Comparison of ENCODE assay signal across 13 cellular contexts in the genomic region with DNA sequence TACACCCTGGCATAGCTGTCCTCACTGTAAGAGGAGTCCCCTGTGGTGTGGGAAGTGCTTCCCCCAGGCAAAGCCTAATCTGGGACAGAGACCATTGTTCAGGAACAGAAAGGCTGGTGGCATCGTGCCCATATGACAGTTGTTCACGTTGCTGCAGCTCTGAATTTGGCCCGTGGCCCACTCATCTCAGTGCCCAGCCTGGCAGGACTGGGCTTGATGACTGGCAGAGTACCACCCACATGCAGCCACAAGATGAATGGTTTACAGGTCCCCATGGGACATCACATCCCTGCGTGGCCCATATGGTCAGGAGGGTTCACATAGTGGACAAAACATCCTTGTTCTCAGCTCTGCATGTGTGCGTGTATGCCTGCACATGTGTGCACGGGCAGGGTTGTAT. TPM values are rescaled to one million over a fixed set of nuclear protein-coding genes. Genes with fewer than 3 reads are reported as not detected.
DNase-seq lines count a peak whose midpoint lies in the region; ATAC-seq and TF ChIP-seq lines count a peak whose summit lies in the region.
"Had no signal": no experiment of that assay in that cellular context is flagged by ENCODE, and none has a peak within 500 bp of the region (broad histone marks: within the 10 kb centered on the region; RNA-seq: fewer than 3 reads in every experiment).

No MANE protein-coding gene starts in this region.

- no peak overlapping the region for H3T11ph ChIP-seq in H9 (ENCODE audit: low read length)

- H2BK20ac ChIP-seq in H9 (ENCODE audit: low read depth, low read length, poor library complexity, severe bottlenecking) = no peak overlapping the region

- H3K9ac ChIP-seq in H9 (ENCODE audit: extremely low read depth, insufficient read length, low read length) = no peak overlapping the region

- no peak overlapping the region for H3K14ac ChIP-seq in H9 (ENCODE audit: insufficient read depth, low read length)

- H3K56ac ChIP-seq in H9 (ENCODE audit: insufficient read length, low read depth, low read length) = no peak overlapping the region

- no peak overlapping the region for H4K8ac ChIP-seq in H9 (replicated peaks; ENCODE audit: insufficient read length, low read depth, low read length)

- no peak overlapping the region for H4K91ac ChIP-seq in H9 (ENCODE audit: insufficient read length, low read depth, low read length)

- no CpG with 5 or more reads among the region's 6 CpGs for WGBS in H9 (ENCODE audit: extremely low coverage, insufficient read length, low lambda C conversion rate)

- no peak overlapping the region for H2BK12ac ChIP-seq in H9 (ENCODE audit: insufficient read length, low read depth, low read length)

- H3K79me2 ChIP-seq in H9 (ENCODE audit: insufficient read depth, low read length) = peaks cover 1% of the 10 kb centered on the region; the same call in 1 of the 2 replicates

- no peak overlapping the region for H3K27ac Mint-ChIP-seq in H9

- H2BK120ac ChIP-seq in H9 (ENCODE audit: low read depth, low read length, poor library complexity, severe bottlenecking) = no peak overlapping the region

- no peak overlapping the region for H3K23ac ChIP-seq in H9 (ENCODE audit: insufficient read length, low read depth, low read length)

- peaks cover 12 to 21% of the 10 kb centered on the region in 2 experiments; a peak in 3 of 4 replicates for H3K4me1 Mint-ChIP-seq in H9
- H3K4me1 Mint-ChIP-seq: IgD-negative memory B cell had no signal

- no peaks in the 10 kb centered on the region for H3K36me3 Mint-ChIP-seq in H9 (ENCODE audit: insufficient read depth in 1 of 3, low read depth in 3 of 3)

- no peak overlapping the region for H2BK15ac ChIP-seq in H9 (ENCODE audit: low read depth, low read length)

- no peaks in the 10 kb centered on the region for H3K23me2 ChIP-seq in H9 (ENCODE audit: insufficient read length, low read depth, low read length, poor library complexity, severe bottlenecking)

- no peaks in the 10 kb centered on the region for H4K20me1 ChIP-seq in H9 (ENCODE audit: control insufficient read depth, insufficient read depth, insufficient read length)

- TF ChIP-seq CTCF in BE2C (IDR thresholded peaks at IDR 0.05; ENCODE audit: low read depth, low read length) (no peak), H9 (conservative IDR thresholded peaks at IDR 0.05) (no peak), coronary artery (IDR thresholded peaks at IDR 0.05) (no peak), foreskin keratinocyte (conservative IDR thresholded peaks at IDR 0.05) (no peak)

- H3K4ac ChIP-seq in H9 (ENCODE audit: low read depth, low read length) = no peak overlapping the region

- H3K9me3 ChIP-seq in BE2C (no peaks in the 10 kb centered on the region), H9 (ENCODE audit: control insufficient read depth, low read depth, low read length) (no peaks in the 10 kb centered on the region)
- H3K9me3 ChIP-seq: Peyer's patch had no signal

- no peak overlapping the region for H2AFZ ChIP-seq in H9 (ENCODE audit: low read length)

- H4K5ac ChIP-seq in H9 (ENCODE audit: insufficient read length, low read depth, low read length) = no peak overlapping the region

- H3K79me1 ChIP-seq in H9 (ENCODE audit: insufficient read depth, low read depth, low read length, poor library complexity, severe bottlenecking) = no peaks in the 10 kb centered on the region

- no peak overlapping the region for H2AK5ac ChIP-seq in H9 (ENCODE audit: insufficient read length, low read length)

- no peak overlapping the region for H3K18ac ChIP-seq in H9 (ENCODE audit: insufficient read length, low read depth, low read length)

- H3K27me3 ChIP-seq in BE2C = no peaks in the 10 kb centered on the region
- H3K27me3 ChIP-seq in H9 (ENCODE audit: insufficient read depth, low read length) = no peaks in the 10 kb centered on the region; the same call in 1 of the 2 replicates
- peaks cover 76% of the 10 kb centered on the region for H3K27me3 ChIP-seq in foreskin keratinocyte
- H3K27me3 ChIP-seq: Peyer's patch had no signal

- ATAC-seq in GM21423 (IDR thresholded peaks at IDR 0.05; ENCODE audit: unreplicated experiment) (no peak), foreskin keratinocyte (no peak)

- H3K36me3 ChIP-seq in BE2C = no peaks in the 10 kb centered on the region
- H3K36me3 ChIP-seq: Peyer's patch had no signal

- H2BK5ac ChIP-seq in H9 (ENCODE audit: insufficient read length, low read length) = no peak overlapping the region

- no peak overlapping the region for H3K27ac ChIP-seq in H9 (ENCODE audit: insufficient read length, low read depth, low read length)
- H3K27ac ChIP-seq in coronary artery = no peak overlapping the region
- no peak overlapping the region for H3K27ac ChIP-seq in foreskin keratinocyte
- H3K27ac ChIP-seq: Peyer's patch had no signal

- peaks cover 10% of the 10 kb centered on the region for H3K4me1 ChIP-seq in BE2C
- H3K4me1 ChIP-seq in H9 (ENCODE audit: insufficient read depth, low read length) = peaks cover 4% of the 10 kb centered on the region; the same call in 1 of the 2 replicates
- H3K4me1 ChIP-seq in foreskin keratinocyte = no peaks in the 10 kb centered on the region
- H3K4me1 ChIP-seq: Peyer's patch had no signal

- no peak overlapping the region for H3K4me2 ChIP-seq in H9 (ENCODE audit: insufficient read depth, insufficient read length, low read length)

- DNase-seq in BE2C = peak; percentile 52
- DNase-seq in H9 = peak; percentile 20
- DNase-seq in NCI-H2107 treated with DMSO at 0.1 percent for 48 hours (lab: John Stamatoyannopoulos, UW; ENCODE audit: unreplicated experiment) = peak; percentile 75
- peak; percentile 52 for DNase-seq in coronary artery (ENCODE audit: low spot score)
- no peak for DNase-seq in medulla oblongata (ENCODE audit: extremely low spot score)
- no peak for DNase-seq in retina
- DNase-seq in foreskin keratinocyte = no peak
- DNase-seq: activated CD4-positive, alpha-beta T cell treated with anti-CD3 and anti-CD28 coated beads for 48 hours; activated naive CD4-positive, alpha-beta T cell treated with Interleukin-2 at 50 U/mL for 16 hours; Peyer's patch; stimulated activated CD4-positive, alpha-beta T cell treated with anti-CD3 and anti-CD28 coated beads, Interleukin-4, amount 100 ng/mL, for 24 hours had no signal

- H3K27me3 Mint-ChIP-seq in H9 (ENCODE audit: low read depth) = peaks cover 44% of the 10 kb centered on the region

- H3K9me3 Mint-ChIP-seq in H9 = peaks cover 0 to under 1% of the 10 kb centered on the region in 2 experiments; a peak in 2 of 5 replicates

- H3K4me3 Mint-ChIP-seq in H9 = no peak overlapping the region
- H3K4me3 Mint-ChIP-seq: IgD-negative memory B cell had no signal

- H3K4me3 ChIP-seq in BE2C (ENCODE audit: low read depth, low read length) (no peak overlapping the region), coronary artery (no peak overlapping the region)
- H3K4me3 ChIP-seq: Peyer's patch had no signal

RNA-seq across cellular contexts. Expression of gene IQSEC3, which starts 17.5 kb away (rescaled TPM):
- 1.9 TPM for polyA plus RNA-seq in BE2C (2012; ENCODE audit: insufficient read depth, insufficient read length, low read depth)
- total RNA-seq in H9 (2021) (0.50 and 0.55 TPM in 2 replicates), foreskin keratinocyte (not detected in 2 replicates)
- 0.01 TPM in 1 of 2 replicates, not detected in the other for polyA plus RNA-seq in foreskin keratinocyte
- polyA plus RNA-seq: IgD-negative memory B cell had no signal

Comparison
In these comparisons a context has a peak if more than half of its experiments do, and no peak if none do; other contexts are left out.
1. DNase-seq: peak in BE2C (single experiment), H9 (single experiment), NCI-H2107 treated with DMSO at 0.1 percent for 48 hours (single experiment) and coronary artery (single experiment); none in medulla oblongata (single experiment), retina (single experiment) and foreskin keratinocyte (0 of 2).